3 cellular contexts compared by ENCODE assay signal in genomic region chr11:68961245-68961644, GRCh38.
TF ChIP-seq lines count a peak whose summit lies in the region.

No MANE protein-coding gene starts in this region.

TF ChIP-seq in SK-N-SH, 30 proteins besides CTCF, POLR2A, EP300 and RAD21:
- TF ChIP-seq USF1 (IDR thresholded peaks at IDR 0.05; ENCODE audit: borderline replicate concordance, low read depth) (no peak), NRF1 (IDR thresholded peaks at IDR 0.05; ENCODE audit: low read depth, low read length) (no peak), TCF12 (IDR thresholded peaks at IDR 0.05) (no peak), FOSL2 (IDR thresholded peaks at IDR 0.05; ENCODE audit: borderline replicate concordance, low read depth) (no peak), ELF1 (IDR thresholded peaks at IDR 0.05) (no peak), IRF3 (IDR thresholded peaks at IDR 0.05; ENCODE audit: low read depth, low read length) (no peak), RFX5 (IDR thresholded peaks at IDR 0.05; ENCODE audit: low read length) (no peak), JUND (IDR thresholded peaks at IDR 0.05) (no peak), FOXJ3 (CRISPR knock-in tag; IDR thresholded peaks at IDR 0.05) (no peak), FOXM1 (IDR thresholded peaks at IDR 0.05; ENCODE audit: low read depth) (no peak), MXI1 (IDR thresholded peaks at IDR 0.05; ENCODE audit: low read depth, low read length) (no peak), YY1 (IDR thresholded peaks at IDR 0.05; ENCODE audit: low read depth) (no peak), TEAD4 (IDR thresholded peaks at IDR 0.05; ENCODE audit: borderline replicate concordance, insufficient read depth) (no peak), MEF2A (IDR thresholded peaks at IDR 0.05; ENCODE audit: borderline replicate concordance, low read depth) (no peak), SIN3A (IDR thresholded peaks at IDR 0.05; ENCODE audit: borderline replicate concordance, low read depth, low read length) (no peak)

TF ChIP-seq in SK-N-SH treated with all-trans-retinoic acid at 6 μM for 48 hours, 23 proteins besides CTCF, POLR2A, EP300 and RAD21:
- TF ChIP-seq BACH2 (CRISPR knock-in tag; IDR thresholded peaks at IDR 0.05; ENCODE audit: borderline replicate concordance) (no peak), PATZ1 (CRISPR knock-in tag; IDR thresholded peaks at IDR 0.05; ENCODE audit: borderline replicate concordance) (no peak), POU6F1 (CRISPR knock-in tag; IDR thresholded peaks at IDR 0.05; ENCODE audit: borderline replicate concordance, low read depth) (no peak), ARNTL (CRISPR knock-in tag; IDR thresholded peaks at IDR 0.05; ENCODE audit: borderline replicate concordance, low read depth) (no peak), CSRNP3 (CRISPR knock-in tag; IDR thresholded peaks at IDR 0.05) (no peak), OSR1 (CRISPR knock-in tag; IDR thresholded peaks at IDR 0.05) (no peak), TOX (CRISPR knock-in tag; IDR thresholded peaks at IDR 0.05; ENCODE audit: borderline replicate concordance) (no peak), RARB (CRISPR knock-in tag; IDR thresholded peaks at IDR 0.05) (no peak), GLIS3 (CRISPR knock-in tag; IDR thresholded peaks at IDR 0.05) (no peak)

TF ChIP-seq in HepG2, 621 proteins besides CTCF, POLR2A, EP300 and RAD21:
- TF ChIP-seq ATF7 (IDR thresholded peaks at IDR 0.05) (peak; percentile 49), ATF7 (CRISPR knock-in tag; IDR thresholded peaks at IDR 0.05) (no peak), ZMAT3 (CRISPR knock-in tag; conservative IDR thresholded peaks at IDR 0.05) (no peak), CREB1 (IDR thresholded peaks at IDR 0.05) (peak; percentile 72), CREB1 (CRISPR knock-in tag; IDR thresholded peaks at IDR 0.05) (no peak)
TF ChIP-seq in HepG2: peak in this region for 2.
